Comparison of ENCODE assay signal across 19 cellular contexts in genomic region chr20:25380945-25381614, GRCh38.
"Had no signal": no experiment of that assay in that cellular context is flagged by ENCODE, and none has a peak within 500 bp of the region (broad histone marks: within the 10 kb centered on the region; RNA-seq: fewer than 3 reads in every experiment).

No MANE protein-coding gene starts in this region.

- H3K4me3 ChIP-seq: skin epidermis, upper lobe of left lung had no signal

- H3K27ac ChIP-seq: epithelial cell of prostate, skin epidermis, upper lobe of left lung had no signal

- H3K9me3 Mint-ChIP-seq: activated CD4-positive, alpha-beta memory T cell treated with anti-CD3 and anti-CD28 coated beads, Interleukin-2, amount 10 ng/mL, durations not matched to agents 7 days and 5 days; activated T-cell treated with anti-CD3 and anti-CD28 coated beads, Interleukin-2, amount 50 U/mL, for 4 hours; natural killer cell treated with Interleukin-12 subunit alpha and Interleukin-12 subunit beta and Interleukin-15 and Interleukin-18, amount 100 ng/mL, for 72 hours; stimulated activated naive B cell treated with anti-CD40 and anti-IgM and Interleukin-4, amounts not matched to agents 10 μg/mL and 1 μg/mL and 100 μg/mL, for 72 hours; T-helper 1 cell treated with Interleukin-12 subunit alpha and Interleukin-12 subunit beta and Interleukin-4 antibody, amounts not matched to agents 30 μg/mL and 1 μg/mL, for 36 hours had no signal

- H3K4me3 Mint-ChIP-seq: activated CD4-positive, alpha-beta memory T cell treated with anti-CD3 and anti-CD28 coated beads, Interleukin-2, amount 10 ng/mL, durations not matched to agents 7 days and 5 days; activated CD4-positive, alpha-beta T cell treated with anti-CD3 and anti-CD28 coated beads for 36 hours; activated naive CD8-positive, alpha-beta T cell; activated T-cell treated with anti-CD3 and anti-CD28 coated beads, Interleukin-2, amount 50 U/mL, for 4 hours; natural killer cell treated with Interleukin-12 subunit alpha and Interleukin-12 subunit beta and Interleukin-15 and Interleukin-18, amount 100 ng/mL, for 72 hours; stimulated activated naive B cell treated with anti-CD40 and anti-IgM and Interleukin-4, amounts not matched to agents 10 μg/mL and 1 μg/mL and 100 μg/mL, for 72 hours; T-helper 1 cell treated with Interleukin-12 subunit alpha and Interleukin-12 subunit beta and Interleukin-4 antibody, amounts not matched to agents 30 μg/mL and 1 μg/mL, for 36 hours had no signal

- H3K27me3 ChIP-seq: upper lobe of left lung had no signal

- DNase-seq: activated CD4-positive, alpha-beta memory T cell treated with anti-CD3 and anti-CD28 coated beads, Interleukin-2, amount 10 ng/mL, durations not matched to agents 7 days and 5 days; activated CD4-positive, alpha-beta T cell treated with anti-CD3 and anti-CD28 coated beads for 36 hours; activated effector memory CD4-positive, alpha-beta T cell treated with anti-CD3 and anti-CD28 coated beads, Interleukin-2, amount 50 U/mL, for 16 hours; activated T-cell treated with anti-CD3 and anti-CD28 coated beads, Interleukin-2, amount 50 U/mL, for 4 hours; amniotic stem cell; central memory CD4-positive, alpha-beta T cell; cortex of kidney; foreskin melanocyte; kidney glomerular epithelial cell; retina; stimulated activated CD4-positive, alpha-beta T cell treated with anti-CD3 and anti-CD28 coated beads, Interleukin-15, amount 100 ng/mL, for 24 hours; stimulated activated CD4-positive, alpha-beta T cell treated with anti-CD3 and anti-CD28 coated beads, Interleukin-4, amount 100 ng/mL, for 1 hour; stimulated activated naive B cell treated with anti-CD40 and anti-IgM and Interleukin-4, amounts not matched to agents 10 μg/mL and 1 μg/mL and 100 μg/mL, for 72 hours; upper lobe of left lung had no signal

- H3K36me3 Mint-ChIP-seq: natural killer cell treated with Interleukin-12 subunit alpha and Interleukin-12 subunit beta and Interleukin-15 and Interleukin-18, amount 100 ng/mL, for 72 hours had no signal

- H3K27ac Mint-ChIP-seq: activated CD4-positive, alpha-beta memory T cell treated with anti-CD3 and anti-CD28 coated beads, Interleukin-2, amount 10 ng/mL, durations not matched to agents 7 days and 5 days; activated CD4-positive, alpha-beta T cell treated with anti-CD3 and anti-CD28 coated beads for 36 hours; activated naive CD8-positive, alpha-beta T cell; stimulated activated naive B cell treated with anti-CD40 and anti-IgM and Interleukin-4, amounts not matched to agents 10 μg/mL and 1 μg/mL and 100 μg/mL, for 72 hours; T-helper 1 cell treated with Interleukin-12 subunit alpha and Interleukin-12 subunit beta and Interleukin-4 antibody, amounts not matched to agents 30 μg/mL and 1 μg/mL, for 36 hours had no signal

- ATAC-seq: activated CD4-positive, alpha-beta T cell treated with anti-CD3 and anti-CD28 coated beads for 36 hours; activated T-cell treated with anti-CD3 and anti-CD28 coated beads, Interleukin-2, amount 50 U/mL, for 4 hours; natural killer cell treated with Interleukin-12 subunit alpha and Interleukin-12 subunit beta and Interleukin-15 and Interleukin-18, amount 100 ng/mL, for 72 hours; stimulated activated naive B cell treated with anti-CD40 and anti-IgM and Interleukin-4, amounts not matched to agents 10 μg/mL and 1 μg/mL and 100 μg/mL, for 72 hours had no signal

- H3K9me3 ChIP-seq: upper lobe of left lung had no signal

- H3K27me3 Mint-ChIP-seq: activated CD4-positive, alpha-beta memory T cell treated with anti-CD3 and anti-CD28 coated beads, Interleukin-2, amount 10 ng/mL, durations not matched to agents 7 days and 5 days; activated CD4-positive, alpha-beta T cell treated with anti-CD3 and anti-CD28 coated beads for 36 hours; activated naive CD8-positive, alpha-beta T cell; natural killer cell treated with Interleukin-12 subunit alpha and Interleukin-12 subunit beta and Interleukin-15 and Interleukin-18, amount 100 ng/mL, for 72 hours; stimulated activated naive B cell treated with anti-CD40 and anti-IgM and Interleukin-4, amounts not matched to agents 10 μg/mL and 1 μg/mL and 100 μg/mL, for 72 hours had no signal

- H3K36me3 ChIP-seq: upper lobe of left lung had no signal
